In genomic region chr2:1593371-1594205, GRCh38 we compare ENCODE assay signal across 8 cellular contexts.
DNase-seq lines count a peak whose midpoint lies in the region; ATAC-seq and TF ChIP-seq lines count a peak whose summit lies in the region.

No MANE protein-coding gene starts in this region.

- ATAC-seq in Panc1: peak; percentile 83
- ATAC-seq in HG02642 (IDR thresholded peaks at IDR 0.05; ENCODE audit: poor library complexity, unreplicated experiment): no peak

- CTCF ChIA-PET in Panc1 (lab: Charles Lee): interaction anchor here (0.7 to 1.2 kb wide), 2 partner anchors 157 to 854 kb away, joined by 3 read pairs; no protein-coding TSS in a partner anchor

- H3K4me1 ChIP-seq in Panc1 (ENCODE audit: control insufficient read depth, insufficient read depth, low read length): peaks cover 41% of the 10 kb centered on the region
- peaks cover 0 to 16% (median 11%) of the 10 kb centered on the region in 3 donors for H3K4me1 ChIP-seq in skeletal muscle tissue (ENCODE audit: control insufficient read depth in 3 of 3, insufficient read depth in 3 of 3, low read length in 3 of 3)

- BruUV-seq in Panc1 (replicated peaks; lab: Mats Ljungman, UMichigan): no TSS peak

- peak overlapping the region; percentile 48 for H3K4me3 Mint-ChIP-seq in glutamatergic neuron (ENCODE audit: unreplicated experiment)

- POLR2A ChIA-PET in Panc1 (lab: Charles Lee): no interaction called here

- intact Hi-C loops in Panc1 (cut with micrococcal nuclease; ENCODE audit: unreplicated experiment): loop anchor here (2.0 kb wide), 1 partner anchor 175 kb away; no protein-coding TSS in a partner anchor

- H3K9me3 ChIP-seq in Panc1 (ENCODE audit: control insufficient read depth, insufficient read depth, low read depth, low read length) (no peaks in the 10 kb centered on the region), skeletal muscle tissue (ENCODE audit: control insufficient read depth in 3 of 3, low read length in 3 of 3) (no peaks in the 10 kb centered on the region)

- H3K27ac Mint-ChIP-seq in glutamatergic neuron (ENCODE audit: unreplicated experiment): no peak overlapping the region

- peaks cover 20% of the 10 kb centered on the region for H3K27me3 Mint-ChIP-seq in glutamatergic neuron (ENCODE audit: unreplicated experiment)

- H3K4me3 ChIP-seq in Panc1 (ENCODE audit: low read depth in 2 of 2, low read length in 2 of 2): no peak overlapping the region
- no peak overlapping the region for H3K4me3 ChIP-seq in skeletal muscle tissue (ENCODE audit: low read length in 3 of 3)

- in situ Hi-C loops in Panc1 (cut with HindIII; ENCODE audit: low pct_unique_long_range_greater_than_20kb, low sequenced_read_pairs): no loop called here

- TF ChIP-seq CTCF in Panc1 (IDR thresholded peaks at IDR 0.05) (no peak), glutamatergic neuron (IDR thresholded peaks at IDR 0.05; ENCODE audit: partially characterized antibody, unreplicated experiment) (peak; percentile 48)

- H3K36me3 ChIP-seq in Panc1 (ENCODE audit: control insufficient read depth, insufficient read depth, low read length): no peaks in the 10 kb centered on the region
- H3K36me3 ChIP-seq in skeletal muscle tissue (ENCODE audit: control insufficient read depth in 3 of 3, insufficient read depth in 3 of 3, low read length in 3 of 3): no peaks in the 10 kb centered on the region

- no peak overlapping the region for H3K9ac ChIP-seq in skeletal muscle tissue (ENCODE audit: low read depth in 1 of 3, low read length in 3 of 3)

- H3K27me3 ChIP-seq in Panc1 (ENCODE audit: control insufficient read depth, insufficient read depth, low read length): no peaks in the 10 kb centered on the region
- peaks cover 7 to 50% (median 34%) of the 10 kb centered on the region in 3 donors for H3K27me3 ChIP-seq in skeletal muscle tissue (ENCODE audit: control insufficient read depth in 3 of 3, insufficient read depth in 3 of 3, low read length in 3 of 3)

- peak overlapping the region; percentile 94 for H3K27ac ChIP-seq in Panc1 (ENCODE audit: low read length)
- peak overlapping the region; percentile 28 for H3K27ac ChIP-seq in skeletal muscle tissue (ENCODE audit: low read depth, low read length)

- DNase-seq in NCI-H1417 (lab: John Stamatoyannopoulos, UW): peak; percentile 41 to 71 (median 46)
- no peak for DNase-seq in NCI-H1417 treated with DMSO at 0.1 percent for 48 hours (lab: John Stamatoyannopoulos, UW)
- peak; percentile 76 for DNase-seq in Panc1 (ENCODE audit: low read depth, low spot score)
- DNase-seq in glutamatergic neuron: peak; percentile 94
- no peak for DNase-seq in epidermal melanocyte (ENCODE audit: insufficient read length, low spot score)
- DNase-seq in DMS53 treated with DMSO at 0.1 percent for 48 hours (lab: John Stamatoyannopoulos, UW; ENCODE audit: unreplicated experiment): no peak

- peaks cover 31% of the 10 kb centered on the region for H3K4me1 Mint-ChIP-seq in glutamatergic neuron (ENCODE audit: low read depth, unreplicated experiment)

- H3K9me3 Mint-ChIP-seq in glutamatergic neuron (ENCODE audit: unreplicated experiment): peaks cover 28% of the 10 kb centered on the region

- no peaks in the 10 kb centered on the region for H3K36me3 Mint-ChIP-seq in glutamatergic neuron (ENCODE audit: unreplicated experiment)

Comparison
In these comparisons a context has a peak if more than half of its experiments do, and no peak if none do; other contexts are left out.
1. DNase-seq: peak in NCI-H1417 (3 of 3), Panc1 (single experiment) and glutamatergic neuron (single experiment); none in NCI-H1417 treated with DMSO at 0.1 percent for 48 hours (single experiment), epidermal melanocyte (single experiment) and DMS53 treated with DMSO at 0.1 percent for 48 hours (single experiment).